25 cellular contexts compared by ENCODE assay signal in genomic region chr15:65382146-65382491, GRCh38. TPM values are rescaled to one million over a fixed set of nuclear protein-coding genes. Genes with fewer than 3 reads are reported as not detected.
"Had no signal": no experiment of that assay in that cellular context is flagged by ENCODE, and none has a peak within 500 bp of the region (broad histone marks: within the 10 kb centered on the region; RNA-seq: fewer than 3 reads in every experiment).

No MANE protein-coding gene starts in this region.

- H3K4me3 ChIP-seq: coronary artery, hepatocyte, psoas muscle, spleen, tibial artery, upper lobe of right lung, vagina had no signal

- H3K27me3 ChIP-seq: hepatocyte, vagina had no signal

- H3K36me3 Mint-ChIP-seq: naive B cell; stimulated activated memory B cell treated with anti-CD40 and anti-IgM and Interleukin-4, amounts not matched to agents 10 μg/mL and 1 μg/mL and 100 μg/mL, for 72 hours had no signal

- H3K27ac ChIP-seq: coronary artery, hepatocyte, psoas muscle, spleen, tibial artery, upper lobe of right lung, vagina had no signal

- H3K9me3 Mint-ChIP-seq: endodermal cell; naive B cell; stimulated activated memory B cell treated with anti-CD40 and anti-IgM and Interleukin-4, amounts not matched to agents 10 μg/mL and 1 μg/mL and 100 μg/mL, for 72 hours; stimulated activated naive CD8-positive, alpha-beta T cell treated with anti-CD3 and anti-CD28 coated beads, Interleukin-15, Interleukin-2, amounts not matched to agents 100 ng/mL and 50 ng/mL, for 24 hours had no signal

- H3K27ac Mint-ChIP-seq: endodermal cell; naive B cell; stimulated activated memory B cell treated with anti-CD40 and anti-IgM and Interleukin-4, amounts not matched to agents 10 μg/mL and 1 μg/mL and 100 μg/mL, for 72 hours; stimulated activated naive CD8-positive, alpha-beta T cell treated with anti-CD3 and anti-CD28 coated beads, Interleukin-15, Interleukin-2, amounts not matched to agents 100 ng/mL and 50 ng/mL, for 24 hours had no signal

- H3K9me3 ChIP-seq: psoas muscle, spleen, tibial artery, upper lobe of right lung, vagina had no signal

- H3K36me3 ChIP-seq: spleen, tibial artery, upper lobe of right lung, vagina had no signal

- ATAC-seq: left colon; psoas muscle; sciatic nerve; stimulated activated memory B cell treated with anti-CD40 and anti-IgM and Interleukin-4, amounts not matched to agents 10 μg/mL and 1 μg/mL and 100 μg/mL, for 72 hours; upper lobe of right lung had no signal

- DNase-seq: effector CD4-positive, alpha-beta T cell; endodermal cell; foreskin melanocyte; head of caudate nucleus; left colon; mesendoderm; naive B cell; psoas muscle; retina; spleen; stimulated activated CD4-positive, alpha-beta T cell treated with anti-CD3 and anti-CD28 coated beads, Interleukin-15, amount 100 ng/mL, for 24 hours; stimulated activated CD4-positive, alpha-beta T cell treated with anti-CD3 and anti-CD28 coated beads, Interleukin-1b, Interleukin-23, amount 100 ng/mL, for 48 hours; stimulated activated CD4-positive, alpha-beta T cell treated with anti-CD3 and anti-CD28 coated beads, Interleukin-4, amount 100 ng/mL, for 24 hours; tibial artery; upper lobe of right lung had no signal

- H3K4me3 Mint-ChIP-seq: endodermal cell; stimulated activated memory B cell treated with anti-CD40 and anti-IgM and Interleukin-4, amounts not matched to agents 10 μg/mL and 1 μg/mL and 100 μg/mL, for 72 hours; stimulated activated naive CD8-positive, alpha-beta T cell treated with anti-CD3 and anti-CD28 coated beads, Interleukin-15, Interleukin-2, amounts not matched to agents 100 ng/mL and 50 ng/mL, for 24 hours had no signal

RNA-seq across cellular contexts. Expression of gene IGDCC3, which starts 4.3 kb away (rescaled TPM):
- total RNA-seq: dermis microvascular lymphatic vessel endothelial cell, lung microvascular endothelial cell, omental fat pad, psoas muscle, sciatic nerve, upper lobe of right lung had no signal
- polyA plus RNA-seq: liver, psoas muscle had no signal

RNA-seq across cellular contexts. Expression of gene IGDCC4, which starts 40.6 kb away (rescaled TPM):
- polyA plus RNA-seq: liver had no signal
